ENCODE assay signal across 20 cellular contexts in genomic region chr11:73297702-73298101, GRCh38. TPM values are rescaled to one million over a fixed set of nuclear protein-coding genes. Genes with fewer than 3 reads are reported as not detected.
DNase-seq lines count a peak whose midpoint lies in the region; ATAC-seq and TF ChIP-seq lines count a peak whose summit lies in the region.
"Had no signal": no experiment of that assay in that cellular context is flagged by ENCODE, and none has a peak within 500 bp of the region (broad histone marks: within the 10 kb centered on the region; RNA-seq: fewer than 3 reads in every experiment).

No MANE protein-coding gene starts in this region.

- H3K4ac ChIP-seq in IMR-90 (ENCODE audit: low read depth, low read length): 0 out of 2 replicates have a peak overlapping the region, but pooled peaks have one; percentile 7

- TF ChIP-seq EP300 in SK-N-SH (IDR thresholded peaks at IDR 0.05; ENCODE audit: borderline replicate concordance in 1 of 2, low read depth in 1 of 2, low read length in 1 of 2): no peak

- no peak overlapping the region for H3K4me3 ChIP-seq in SK-N-SH (ENCODE audit: low read depth in 2 of 2, low read length in 1 of 2)
- H3K4me3 ChIP-seq in IMR-90 (ENCODE audit: insufficient read depth, low read depth, low read length): no peak overlapping the region
- H3K4me3 ChIP-seq in neural progenitor cell: no peak overlapping the region
- H3K4me3 ChIP-seq in spleen: no peak overlapping the region
- H3K4me3 ChIP-seq: A549, GM12878 had no signal

- dilution Hi-C loops in IMR-90 (cut with HindIII; ENCODE audit: low sequenced_read_pairs, unreplicated experiment): no loop called here

- H2BK120ac ChIP-seq in IMR-90 (ENCODE audit: low read depth, low read length): no peak overlapping the region

- peak overlapping the region; percentile 52; the same call in 1 of the 2 replicates for H2AK5ac ChIP-seq in IMR-90 (ENCODE audit: low read depth, low read length)

- no peak overlapping the region for H2BK15ac ChIP-seq in IMR-90 (ENCODE audit: low read depth, low read length)

- no peak overlapping the region for H3K18ac ChIP-seq in IMR-90 (ENCODE audit: low read depth, low read length)

- ATAC-seq in SK-N-SH treated with all-trans-retinoic acid at 6 μM for 48 hours (no peak), IMR-90 (ENCODE audit: low read depth) (no peak), HG03521 (IDR thresholded peaks at IDR 0.05; ENCODE audit: unreplicated experiment) (no peak), HG03442 (IDR thresholded peaks at IDR 0.05; ENCODE audit: unreplicated experiment) (no peak)
- ATAC-seq in stimulated activated effector memory CD8-positive, alpha-beta T cell treated with anti-CD3 and anti-CD28 coated beads, Interleukin-12 subunit alpha, Interleukin-12 subunit beta, amount 100 ng/mL, for 72 hours: no peak
- ATAC-seq: A549, GM12878 had no signal

- H3F3A ChIP-seq in SK-N-SH (replicated peaks; ENCODE audit: insufficient read depth) (no peaks in the 10 kb centered on the region), neural progenitor cell (ENCODE audit: low read depth) (no peaks in the 10 kb centered on the region)

- H3K27me3 ChIP-seq in SK-N-SH (ENCODE audit: insufficient read depth): no peaks in the 10 kb centered on the region
- H3K27me3 ChIP-seq in IMR-90 (ENCODE audit: control insufficient read depth, insufficient read depth, low read length): no peaks in the 10 kb centered on the region
- peaks cover 14% of the 10 kb centered on the region for H3K27me3 ChIP-seq in neural progenitor cell
- H3K27me3 ChIP-seq in spleen (replicated peaks in 1 of 7): peaks cover 0 to 14% (median 0%) of the 10 kb centered on the region in 7 donors

- H3K9me3 Mint-ChIP-seq in neural progenitor cell: no peaks in the 10 kb centered on the region
- no peaks in the 10 kb centered on the region for H3K9me3 Mint-ChIP-seq in stimulated activated effector memory CD8-positive, alpha-beta T cell treated with anti-CD3 and anti-CD28 coated beads, Interleukin-12 subunit alpha, Interleukin-12 subunit beta, amount 100 ng/mL, for 72 hours
- H3K9me3 Mint-ChIP-seq: CD4-positive, alpha-beta T cell; H9; IgD-negative memory B cell had no signal

- no peak overlapping the region for H3K14ac ChIP-seq in IMR-90 (replicated peaks; ENCODE audit: low read depth, low read length)

- in situ Hi-C loops in IMR-90 (cut with MboI; ENCODE audit: low sequenced_read_pairs): loop anchor here (5.0 kb wide), 1 partner anchor 40 kb away; no protein-coding TSS in a partner anchor

- TF ChIP-seq RAD21 in SK-N-SH (IDR thresholded peaks at IDR 0.05; ENCODE audit: low read length): no peak
- TF ChIP-seq RAD21 in IMR-90 (IDR thresholded peaks at IDR 0.05; ENCODE audit: low read length): no peak

- CTCF ChIA-PET in SK-N-SH (lab: Yijun Ruan, JAX) (interaction anchor here (0.7 to 14.4 kb wide), 16 partner anchors 10 to 466 kb away, joined by 3 to 159 read pairs (median 4); partner anchors contain the start of gene ARHGEF17), IMR-90 (lab: Yijun Ruan, JAX) (interaction anchor here (1.0 to 1.3 kb wide), 3 partner anchors 9 to 50 kb away, joined by 3 to 6 read pairs (median 4); no protein-coding TSS in a partner anchor)

- H3K4me3 Mint-ChIP-seq in neural progenitor cell: no peak overlapping the region
- H3K4me3 Mint-ChIP-seq in stimulated activated effector memory CD8-positive, alpha-beta T cell treated with anti-CD3 and anti-CD28 coated beads, Interleukin-12 subunit alpha, Interleukin-12 subunit beta, amount 100 ng/mL, for 72 hours: no peak overlapping the region
- H3K4me3 Mint-ChIP-seq: CD4-positive, alpha-beta T cell; H9 had no signal

- H2AK9ac ChIP-seq in IMR-90 (replicated peaks; ENCODE audit: low read depth, low read length, poor library complexity): no peak overlapping the region

- intact Hi-C loops in IMR-90 (cut with micrococcal nuclease) (no loop called here), spleen (cut with DNase I; ENCODE audit: low total_unique reads) (no loop called here)

- 73% methylated on average over 2 of the region's 3 CpGs for WGBS in SK-N-SH (ENCODE audit: low lambda C conversion rate)
- WGBS in IMR-90 (ENCODE audit: extremely low coverage in 2 of 2, insufficient read length in 1 of 2), 2 experiments: 61% methylated on average over 3 of the region's 3 CpGs; no CpG with 5 or more reads in 1 of the 2 experiments
- WGBS in spleen, 5 donors: 66 to 93% (median 88%) methylated on average over 3 of the region's 3 CpGs

- H3K36me3 Mint-ChIP-seq in neural progenitor cell: no peaks in the 10 kb centered on the region
- no peaks in the 10 kb centered on the region for H3K36me3 Mint-ChIP-seq in stimulated activated effector memory CD8-positive, alpha-beta T cell treated with anti-CD3 and anti-CD28 coated beads, Interleukin-12 subunit alpha, Interleukin-12 subunit beta, amount 100 ng/mL, for 72 hours
- H3K36me3 Mint-ChIP-seq: IgD-negative memory B cell had no signal

- no peak overlapping the region for H3K27ac ChIP-seq in SK-N-SH (ENCODE audit: low read depth in 2 of 2, low read length in 1 of 2)
- no peak overlapping the region for H3K27ac ChIP-seq in IMR-90 (ENCODE audit: insufficient read depth, low read length)
- H3K27ac ChIP-seq in neural progenitor cell: no peak overlapping the region
- peak overlapping the region in 1 of 8 donors; percentile 2 for H3K27ac ChIP-seq in spleen
- H3K27ac ChIP-seq: 22Rv1, A549, C4-2B had no signal

- no peak overlapping the region for H2BK20ac ChIP-seq in IMR-90 (ENCODE audit: low read depth, low read length)

- POLR2A ChIA-PET in SK-N-SH (lab: Yijun Ruan, JAX): interaction anchor here (1.2 kb wide), 1 partner anchor 10 kb away, joined by 3 read pairs; no protein-coding TSS in a partner anchor
- POLR2A ChIA-PET in IMR-90 (lab: Charles Lee; ENCODE audit: unreplicated experiment): no interaction called here

- no peak overlapping the region for H4K91ac ChIP-seq in IMR-90 (ENCODE audit: insufficient read depth, low read depth, low read length)

- BruUV-seq in IMR-90 (replicated peaks; lab: Mats Ljungman, UMichigan): no TSS peak

- H3K9ac ChIP-seq in SK-N-SH (no peak overlapping the region), IMR-90 (ENCODE audit: low read depth, low read length) (no peak overlapping the region), neural progenitor cell (no peak overlapping the region)

- no peaks in the 10 kb centered on the region for H3K79me1 ChIP-seq in IMR-90 (ENCODE audit: low read depth in 1 of 2, low read length in 2 of 2)

- H3K79me2 ChIP-seq in SK-N-SH (ENCODE audit: insufficient read depth) (no peaks in the 10 kb centered on the region), neural progenitor cell (ENCODE audit: low read depth) (no peaks in the 10 kb centered on the region)

- H3K4me1 Mint-ChIP-seq in neural progenitor cell: peaks cover 20% of the 10 kb centered on the region
- peaks cover 6% of the 10 kb centered on the region for H3K4me1 Mint-ChIP-seq in stimulated activated effector memory CD8-positive, alpha-beta T cell treated with anti-CD3 and anti-CD28 coated beads, Interleukin-12 subunit alpha, Interleukin-12 subunit beta, amount 100 ng/mL, for 72 hours

- H2AFZ ChIP-seq in SK-N-SH (ENCODE audit: low read depth) (no peak overlapping the region), IMR-90 (replicated peaks; ENCODE audit: low read length, poor library complexity) (no peak overlapping the region), neural progenitor cell (replicated peaks) (no peak overlapping the region)

- H3K23ac ChIP-seq in IMR-90 (ENCODE audit: low read depth, low read length): no peak overlapping the region

- H4K5ac ChIP-seq in IMR-90 (ENCODE audit: low read depth, low read length): no peak overlapping the region

- H3K36me3 ChIP-seq in SK-N-SH (replicated peaks in 1 of 2; ENCODE audit: control insufficient read depth in 1 of 2, insufficient read depth in 2 of 2, low read length in 1 of 2) (no peaks in the 10 kb centered on the region), IMR-90 (ENCODE audit: control insufficient read depth, insufficient read depth, low read length) (no peaks in the 10 kb centered on the region), neural progenitor cell (no peaks in the 10 kb centered on the region), spleen (peaks cover 0 to 56% (median 11%) of the 10 kb centered on the region in 6 donors)

- DNase-seq in SK-N-SH: no peak
- DNase-seq in IMR-90: no peak
- DNase-seq in neural progenitor cell (ENCODE audit: low spot score): no peak
- DNase-seq in stimulated activated effector memory CD8-positive, alpha-beta T cell treated with anti-CD3 and anti-CD28 coated beads, Interleukin-12 subunit alpha, Interleukin-12 subunit beta, amount 100 ng/mL, for 72 hours (ENCODE audit: low spot score in 2 of 2): no peak
- no peak for DNase-seq in spleen
- DNase-seq: AML-193; CD4-positive, alpha-beta T cell; DMS153; DMS79; GF-D8; H9 had no signal

- H3K27me3 Mint-ChIP-seq in neural progenitor cell (ENCODE audit: insufficient read depth, low read depth): peaks cover 13% of the 10 kb centered on the region

- TF ChIP-seq POLR2A in IMR-90 (IDR thresholded peaks at IDR 0.05; ENCODE audit: low read depth, low read length) (no peak), spleen (IDR thresholded peaks at IDR 0.05) (no peak)

- no peaks in the 10 kb centered on the region for H3K9me2 ChIP-seq in SK-N-SH

- TF ChIP-seq CTCF in SK-N-SH (IDR thresholded peaks at IDR 0.05) (no peak), IMR-90 (conservative IDR thresholded peaks at IDR 0.05; ENCODE audit: low read depth, low read length) (no peak), neural progenitor cell (IDR thresholded peaks at IDR 0.05) (no peak), spleen (IDR thresholded peaks at IDR 0.05 in 8 of 11, conservative IDR thresholded peaks at IDR 0.05 in 3 of 11) (no peak)

- no peak overlapping the region for H4K8ac ChIP-seq in IMR-90 (ENCODE audit: low read depth in 2 of 2, low read length in 2 of 2)

- H3K4me1 ChIP-seq in SK-N-SH (ENCODE audit: control insufficient read depth in 1 of 2, insufficient read depth in 2 of 2, low read depth in 1 of 2, low read length in 1 of 2): peaks cover 0 to 4% of the 10 kb centered on the region in 2 experiments; a peak in 1 of 4 replicates
- peaks cover 3% of the 10 kb centered on the region for H3K4me1 ChIP-seq in IMR-90 (ENCODE audit: control insufficient read depth, insufficient read depth, low read length)
- peaks cover 10% of the 10 kb centered on the region for H3K4me1 ChIP-seq in neural progenitor cell
- H3K4me1 ChIP-seq in spleen: peaks cover 4 to 33% (median 19%) of the 10 kb centered on the region in 6 donors

- peak overlapping the region; percentile 82 for H3K27ac Mint-ChIP-seq in neural progenitor cell
- peak overlapping the region; percentile 54 for H3K27ac Mint-ChIP-seq in stimulated activated effector memory CD8-positive, alpha-beta T cell treated with anti-CD3 and anti-CD28 coated beads, Interleukin-12 subunit alpha, Interleukin-12 subunit beta, amount 100 ng/mL, for 72 hours
- H3K27ac Mint-ChIP-seq: CD4-positive, alpha-beta T cell; IgD-negative memory B cell had no signal

- H3K4me2 ChIP-seq in SK-N-SH (no peak overlapping the region), IMR-90 (ENCODE audit: low read depth, low read length) (no peak overlapping the region), neural progenitor cell (no peak overlapping the region)
- H3K4me2 ChIP-seq: A549 had no signal

- H4K20me1 ChIP-seq in SK-N-SH (ENCODE audit: insufficient read depth) (no peaks in the 10 kb centered on the region), IMR-90 (ENCODE audit: insufficient read depth, low read length) (no peaks in the 10 kb centered on the region), neural progenitor cell (ENCODE audit: low read depth) (no peaks in the 10 kb centered on the region)

- peaks cover 12% of the 10 kb centered on the region for H3K9me1 ChIP-seq in IMR-90 (ENCODE audit: insufficient read depth, low read length)

- H3K9me3 ChIP-seq in SK-N-SH: no peaks in the 10 kb centered on the region
- no peaks in the 10 kb centered on the region for H3K9me3 ChIP-seq in IMR-90 (ENCODE audit: control insufficient read depth, insufficient read depth, low read length)
- H3K9me3 ChIP-seq in neural progenitor cell (ENCODE audit: low read depth): no peaks in the 10 kb centered on the region
- no peaks in the 10 kb centered on the region for H3K9me3 ChIP-seq in spleen
- H3K9me3 ChIP-seq: A549 had no signal

- no peak overlapping the region for H3K56ac ChIP-seq in IMR-90 (ENCODE audit: extremely low read depth, insufficient read depth, low read length)

- H2BK5ac ChIP-seq in IMR-90 (ENCODE audit: low read depth, low read length, poor library complexity, severe bottlenecking): no peak overlapping the region

RNA-seq across cellular contexts. Expression of gene ARHGEF17, which starts 10.4 kb away (rescaled TPM):
- 45.9 and 48.4 TPM in 2 replicates for polyA plus RNA-seq in SK-N-SH (2012; rRNA removed)
- polyA plus RNA-seq in SK-N-SH (2012; cell fraction: cytosol; rRNA removed): 8.0 and 13.3 TPM in 2 replicates
- 273 and 324 TPM in 2 replicates for polyA plus RNA-seq in SK-N-SH (2012; cell fraction: nucleus; rRNA removed)
- total RNA-seq in IMR-90 (2012; rRNA removed): 19.4 and 21.7 TPM in 2 replicates
- polyA plus RNA-seq in IMR-90 (2012; rRNA removed): 97.7 and 128 TPM in 2 replicates
- 30.1 and 51.0 TPM in 2 replicates for polyA plus RNA-seq in IMR-90 (2012; cell fraction: cytosol; rRNA removed)
- 388 and 880 TPM in 2 replicates for polyA plus RNA-seq in IMR-90 (2012; cell fraction: nucleus; rRNA removed; ENCODE audit: low replicate concordance)
- total RNA-seq in neural progenitor cell (ENCODE audit: low replicate concordance): 19.9 and 41.8 TPM in 2 replicates
- total RNA-seq in spleen: 10 to 100 TPM; 21.5 to 48.5 (median 41.6) TPM
- 10 to 100 TPM in 1 of 3 donors, 1 to 10 TPM in 2; 5.1 to 17.0 (median 6.3) TPM for polyA plus RNA-seq in spleen
- total RNA-seq: CD4-positive, alpha-beta T cell had no signal
- polyA plus RNA-seq: IgD-negative memory B cell had no signal

RNA-seq across cellular contexts. Expression of gene P2RY6, which starts 25.6 kb away (rescaled TPM):
- polyA plus RNA-seq in SK-N-SH (2012; rRNA removed) (0.15 and 0.16 TPM in 2 replicates), IMR-90 (2012; rRNA removed) (0.37 and 0.44 TPM in 2 replicates), spleen (10 to 100 TPM in 2 of 3 donors, 1 to 10 TPM in 1; 8.2 to 25.2 (median 10.6) TPM)
- polyA plus RNA-seq in SK-N-SH (2012; cell fraction: cytosol; rRNA removed): 0.09 and 0.31 TPM in 2 replicates
- polyA plus RNA-seq in SK-N-SH (2012; cell fraction: nucleus; rRNA removed): 0.26 and 0.27 TPM in 2 replicates
- total RNA-seq in IMR-90 (2012; rRNA removed) (under 0.01 TPM in 1 of 2 replicates, not detected in the other), neural progenitor cell (ENCODE audit: low replicate concordance) (0.25 TPM in 1 of 2 replicates, not detected in the other), spleen (100 to 1,000 TPM in 1 of 7 donors, 10 to 100 TPM in 6; 41.1 to 109 (median 63.9) TPM)
- polyA plus RNA-seq in IMR-90 (2012; cell fraction: cytosol; rRNA removed): 0.67 TPM in 1 of 2 replicates, not detected in the other
- polyA plus RNA-seq in IMR-90 (2012; cell fraction: nucleus; rRNA removed; ENCODE audit: low replicate concordance): 0.45 and 1.5 TPM in 2 replicates
- total RNA-seq: CD4-positive, alpha-beta T cell; H1; H9 had no signal
- polyA plus RNA-seq: IgD-negative memory B cell had no signal

Comparison
In these comparisons a context has a peak if more than half of its experiments do, and no peak if none do; other contexts are left out.
1. RNA of gene P2RY6, which starts 25.6 kb away (total RNA-seq): 41.1 to 109 TPM in spleen; under 0.01 TPM in IMR-90 and 0.25 TPM in neural progenitor cell; every median in the first group is over 10 times any median in the second.